In genomic region chr10:43105793-43106158, GRCh38 we compare ENCODE assay signal across 8 cellular contexts. TPM values are rescaled to one million over a fixed set of nuclear protein-coding genes. Genes with fewer than 3 reads are reported as not detected.
DNase-seq lines count a peak whose midpoint lies in the region; ATAC-seq and TF ChIP-seq lines count a peak whose summit lies in the region.

No MANE protein-coding gene starts in this region.

- H3K9me3 ChIP-seq in right atrium auricular region (no peaks in the 10 kb centered on the region), Panc1 (ENCODE audit: control insufficient read depth, insufficient read depth, low read depth, low read length) (no peaks in the 10 kb centered on the region)

- DNase-seq in right atrium auricular region (ENCODE audit: low spot score) (no peak), left cardiac atrium (no peak), Panc1 (ENCODE audit: low read depth, low spot score) (no peak), left colon (no peak), NCI-H1436 (lab: John Stamatoyannopoulos, UW) (no peak)
- DNase-seq in activated CD4-positive, alpha-beta T cell treated with anti-CD3 and anti-CD28 coated beads, Interleukin-2, amount 50 U/mL, for 4 hours, result no peak

- BruUV-seq in Panc1 (replicated peaks; lab: Mats Ljungman, UMichigan), result no TSS peak

- in situ Hi-C loops in Panc1 (cut with HindIII; ENCODE audit: low pct_unique_long_range_greater_than_20kb, low sequenced_read_pairs), result no loop called here

- TF ChIP-seq CTCF in right atrium auricular region (IDR thresholded peaks at IDR 0.05), result peak; percentile 14 to 40
- TF ChIP-seq CTCF in Panc1 (IDR thresholded peaks at IDR 0.05), result no peak; the same call in 1 of the 2 replicates

- H3K27ac ChIP-seq in right atrium auricular region (no peak overlapping the region), Panc1 (ENCODE audit: low read length) (peak overlapping the region; percentile 59; the same call in 1 of the 2 replicates)

- ATAC-seq in left cardiac atrium (no peak), Panc1 (no peak; the same call in 1 of the 2 replicates), left colon (peak; percentile 2), HG03025 (IDR thresholded peaks at IDR 0.05; ENCODE audit: low FRiP score, unreplicated experiment) (no peak), HG03135 (IDR thresholded peaks at IDR 0.05; ENCODE audit: unreplicated experiment) (no peak)

- POLR2A ChIA-PET in Panc1 (lab: Charles Lee), result no interaction called here

- H3K4me3 ChIP-seq in right atrium auricular region (peak overlapping the region in 1 of 2 donors; percentile 57), Panc1 (ENCODE audit: low read depth in 2 of 2, low read length in 2 of 2) (peak overlapping the region; percentile 55 to 68; a peak in 3 of 4 replicates)

- intact Hi-C loops in left cardiac atrium (cut with DNase I), result loop anchor here (1.0 to 10.0 kb wide), 2 partner anchors 239 to 351 kb away; no protein-coding TSS in a partner anchor
- intact Hi-C loops in Panc1 (cut with micrococcal nuclease; ENCODE audit: unreplicated experiment), result loop anchor here (2.0 to 5.0 kb wide), 3 partner anchors 239 to 553 kb away; no protein-coding TSS in a partner anchor
- intact Hi-C loops in left colon (cut with DNase I, micrococcal nuclease), result loop anchor here (5.0 to 10.0 kb wide), 3 partner anchors 238 to 351 kb away; no protein-coding TSS in a partner anchor

- no peaks in the 10 kb centered on the region for H3K27me3 ChIP-seq in right atrium auricular region
- H3K27me3 ChIP-seq in Panc1 (ENCODE audit: control insufficient read depth, insufficient read depth, low read length), result no peaks in the 10 kb centered on the region

- H3K36me3 ChIP-seq in right atrium auricular region (no peaks in the 10 kb centered on the region), Panc1 (ENCODE audit: control insufficient read depth, insufficient read depth, low read length) (no peaks in the 10 kb centered on the region)

- H3K4me1 ChIP-seq in right atrium auricular region (peaks cover 0 to 16% of the 10 kb centered on the region in 2 donors), Panc1 (ENCODE audit: control insufficient read depth, insufficient read depth, low read length) (peaks cover 21% of the 10 kb centered on the region)

- CTCF ChIA-PET in Panc1 (lab: Charles Lee), result no interaction called here

RNA-seq across cellular contexts. Expression of gene RET, which starts 28.9 kb away (rescaled TPM):
- total RNA-seq in right atrium auricular region (under 1 TPM; 0.12 to 0.44 TPM), left cardiac atrium (1 to 10 TPM in 1 of 2 donors, under 1 TPM in 1; 0.84 to 6.1 TPM), Panc1 (2021; ENCODE audit: unreplicated experiment) (81.1 TPM), left colon (1 to 10 TPM; 1.5 to 1.6 TPM)
- 134 TPM for polyA plus RNA-seq in Panc1 (2012; ENCODE audit: insufficient read length)

RNA-seq across cellular contexts. Expression of gene CSGALNACT2, which starts 32.5 kb away (rescaled TPM):
- 10 to 100 TPM; 10.0 to 14.9 TPM for total RNA-seq in right atrium auricular region
- total RNA-seq in left cardiac atrium, result 10 to 100 TPM; 12.0 to 17.0 TPM
- 22.3 TPM for total RNA-seq in Panc1 (2021; ENCODE audit: unreplicated experiment)
- 11.1 TPM for polyA plus RNA-seq in Panc1 (2012; ENCODE audit: insufficient read length)
- total RNA-seq in left colon, result 1 to 10 TPM; 4.7 to 6.7 TPM

Comparison
In these comparisons a context has a peak if more than half of its experiments do, and no peak if none do; other contexts are left out.
1. RNA of gene RET, which starts 28.9 kb away (total RNA-seq): 81.1 TPM in Panc1 (single experiment); 0.84 to 6.1 TPM in left cardiac atrium, 1.5 to 1.6 TPM in left colon and 0.12 to 0.44 TPM in right atrium auricular region; every median in the first group is over 10 times any median in the second.